32 cellular contexts compared by ENCODE assay signal in genomic region chr10:125575843-125576242, GRCh38.
"Had no signal": no experiment of that assay in that cellular context is flagged by ENCODE, and none has a peak within 500 bp of the region (broad histone marks: within the 10 kb centered on the region; RNA-seq: fewer than 3 reads in every experiment).

No MANE protein-coding gene starts in this region.

- H3K27me3 ChIP-seq: body of pancreas, brain microvascular endothelial cell, breast epithelium had no signal

- H3K27ac Mint-ChIP-seq: activated B cell treated with CpG ODN at 0.5 μM for 24 hours; activated CD4-positive, alpha-beta memory T cell treated with anti-CD3 and anti-CD28 coated beads, Interleukin-2, amount 10 ng/mL, durations not matched to agents 7 days and 5 days; activated CD4-positive, alpha-beta T cell treated with anti-CD3 and anti-CD28 coated beads, Interleukin-2, amount 10 ng/mL, durations not matched to agents 7 days and 5 days; activated CD8-positive, alpha-beta memory T cell treated with anti-CD3 and anti-CD28 coated beads, Interleukin-2, amount 10 ng/mL, durations not matched to agents 7 days and 5 days; activated CD8-positive, alpha-beta T cell treated with anti-CD3 and anti-CD28 coated beads, Interleukin-2, amount 10 ng/mL, durations not matched to agents 7 days and 5 days; activated naive CD4-positive, alpha-beta T cell treated with anti-CD3 and anti-CD28 coated beads, Interleukin-2, amount 10 ng/mL, durations not matched to agents 7 days and 5 days; activated naive CD4-positive, alpha-beta T cell treated with anti-CD3 and anti-CD28 coated beads, Interleukin-2, amount 50 U/mL, for 24 hours; activated naive CD8-positive, alpha-beta T cell; activated naive CD8-positive, alpha-beta T cell treated with anti-CD3 and anti-CD28 coated beads, Interleukin-2, amount 10 ng/mL, durations not matched to agents 7 days and 5 days; activated naive CD8-positive, alpha-beta T cell treated with anti-CD3 and anti-CD28 coated beads, Interleukin-2, amount 50 U/mL, for 24 hours; activated T-cell treated with anti-CD3 and anti-CD28 coated beads, Interleukin-2, amount 50 U/mL, for 24 hours; activated T-helper 2 cell treated with anti-CD3 and anti-CD28 coated beads, Interferon-gamma antibody, Interleukin-2, Interleukin-4, amounts not matched to agents 10 μg/mL and 5 μg/mL and 100 μg/mL, durations not matched to agents 14 hours and 24 hours and 36 hours; T-helper 1 cell treated with Interleukin-12 subunit alpha and Interleukin-12 subunit beta and Interleukin-4 antibody, amounts not matched to agents 30 μg/mL and 1 μg/mL, for 36 hours; T-helper 2 cell treated with Interferon-gamma antibody and Interleukin-4, amounts not matched to agents 5 μg/mL and 100 μg/mL, for 36 hours had no signal

- DNase-seq: activated B cell treated with CpG ODN at 0.5 μM for 24 hours; activated CD4-positive, alpha-beta memory T cell treated with anti-CD3 and anti-CD28 coated beads, Interleukin-2, amount 10 ng/mL, durations not matched to agents 7 days and 5 days; activated CD4-positive, alpha-beta T cell treated with anti-CD3 and anti-CD28 coated beads for 48 hours; activated CD4-positive, alpha-beta T cell treated with anti-CD3 and anti-CD28 coated beads, Interleukin-2, amount 10 ng/mL, durations not matched to agents 7 days and 5 days; activated CD4-positive, alpha-beta T cell treated with anti-CD3 and anti-CD28 coated beads, Interleukin-2, amount 50 U/mL, for 48 hours; activated CD4-positive, CD25-positive, alpha-beta regulatory T cell treated with anti-CD3 and anti-CD28 coated beads, Interleukin-2, amount 50 U/mL, for 72 hours; activated CD8-positive, alpha-beta memory T cell treated with anti-CD3 and anti-CD28 coated beads for 24 hours; activated CD8-positive, alpha-beta memory T cell treated with anti-CD3 and anti-CD28 coated beads, Interleukin-2, amount 10 ng/mL, durations not matched to agents 7 days and 5 days; activated CD8-positive, alpha-beta memory T cell treated with anti-CD3 and anti-CD28 coated beads, Interleukin-2, amount 50 U/mL, for 48 hours; activated CD8-positive, alpha-beta T cell treated with anti-CD3 and anti-CD28 coated beads, Interleukin-2, amount 10 ng/mL, durations not matched to agents 7 days and 5 days; activated effector memory CD4-positive, alpha-beta T cell treated with Interleukin-2 at 50 U/mL for 16 hours; activated gamma-delta T cell; activated naive CD4-positive, alpha-beta T cell treated with anti-CD3 and anti-CD28 coated beads, Interleukin-2, amount 10 ng/mL, durations not matched to agents 7 days and 5 days; activated naive CD4-positive, alpha-beta T cell treated with Interleukin-2 at 50 U/mL for 16 hours; activated naive CD8-positive, alpha-beta T cell treated with anti-CD3 and anti-CD28 coated beads, Interleukin-2, amount 10 ng/mL, durations not matched to agents 7 days and 5 days; activated naive CD8-positive, alpha-beta T cell treated with anti-CD3 and anti-CD28 coated beads, Interleukin-2, amount 50 U/mL, for 24 hours; activated T-cell treated with anti-CD3 and anti-CD28 coated beads, Interleukin-2, amount 50 U/mL, for 24 hours; activated T-cell treated with anti-CD3 and anti-CD28 coated beads, Interleukin-2, amount 50 U/mL, for 48 hours; amygdala; body of pancreas; brain microvascular endothelial cell; central memory CD4-positive, alpha-beta T cell; T-helper 1 cell; T-helper 2 cell; T-helper 9 cell had no signal

- H3K4me3 ChIP-seq: body of pancreas, breast epithelium had no signal

- H3K36me3 ChIP-seq: brain microvascular endothelial cell, breast epithelium had no signal

- H3K4me3 Mint-ChIP-seq: activated B cell treated with CpG ODN at 0.5 μM for 24 hours; activated CD4-positive, alpha-beta memory T cell treated with anti-CD3 and anti-CD28 coated beads, Interleukin-2, amount 10 ng/mL, durations not matched to agents 7 days and 5 days; activated CD4-positive, alpha-beta T cell treated with anti-CD3 and anti-CD28 coated beads, Interleukin-2, amount 10 ng/mL, durations not matched to agents 7 days and 5 days; activated CD8-positive, alpha-beta memory T cell treated with anti-CD3 and anti-CD28 coated beads, Interleukin-2, amount 10 ng/mL, durations not matched to agents 7 days and 5 days; activated CD8-positive, alpha-beta T cell treated with anti-CD3 and anti-CD28 coated beads, Interleukin-2, amount 10 ng/mL, durations not matched to agents 7 days and 5 days; activated naive CD4-positive, alpha-beta T cell treated with anti-CD3 and anti-CD28 coated beads, Interleukin-2, amount 10 ng/mL, durations not matched to agents 7 days and 5 days; activated naive CD4-positive, alpha-beta T cell treated with anti-CD3 and anti-CD28 coated beads, Interleukin-2, amount 50 U/mL, for 24 hours; activated naive CD8-positive, alpha-beta T cell; activated naive CD8-positive, alpha-beta T cell treated with anti-CD3 and anti-CD28 coated beads, Interleukin-2, amount 10 ng/mL, durations not matched to agents 7 days and 5 days; activated naive CD8-positive, alpha-beta T cell treated with anti-CD3 and anti-CD28 coated beads, Interleukin-2, amount 50 U/mL, for 24 hours; activated T-cell treated with anti-CD3 and anti-CD28 coated beads, Interleukin-2, amount 50 U/mL, for 24 hours; T-helper 1 cell treated with Interleukin-12 subunit alpha and Interleukin-12 subunit beta and Interleukin-4 antibody, amounts not matched to agents 30 μg/mL and 1 μg/mL, for 36 hours; T-helper 2 cell treated with Interferon-gamma antibody and Interleukin-4, amounts not matched to agents 5 μg/mL and 100 μg/mL, for 36 hours had no signal

- H3K4me1 ChIP-seq: body of pancreas, breast epithelium had no signal

- H3K9me3 Mint-ChIP-seq: activated naive CD4-positive, alpha-beta T cell treated with anti-CD3 and anti-CD28 coated beads, Interleukin-2, amount 50 U/mL, for 24 hours had no signal

- ATAC-seq: activated CD8-positive, alpha-beta memory T cell treated with anti-CD3 and anti-CD28 coated beads, Interleukin-2, amount 10 ng/mL, durations not matched to agents 7 days and 5 days; activated CD8-positive, alpha-beta T cell treated with anti-CD3 and anti-CD28 coated beads, Interleukin-2, amount 10 ng/mL, durations not matched to agents 7 days and 5 days; activated naive CD8-positive, alpha-beta T cell treated with anti-CD3 and anti-CD28 coated beads, Interleukin-2, amount 50 U/mL, for 24 hours; body of pancreas had no signal

- H3K36me3 Mint-ChIP-seq: activated CD8-positive, alpha-beta memory T cell treated with anti-CD3 and anti-CD28 coated beads, Interleukin-2, amount 10 ng/mL, durations not matched to agents 7 days and 5 days; activated naive CD4-positive, alpha-beta T cell treated with anti-CD3 and anti-CD28 coated beads, Interleukin-2, amount 10 ng/mL, durations not matched to agents 7 days and 5 days; activated naive CD4-positive, alpha-beta T cell treated with anti-CD3 and anti-CD28 coated beads, Interleukin-2, amount 50 U/mL, for 24 hours; activated naive CD8-positive, alpha-beta T cell; activated naive CD8-positive, alpha-beta T cell treated with anti-CD3 and anti-CD28 coated beads, Interleukin-2, amount 10 ng/mL, durations not matched to agents 7 days and 5 days had no signal

- H3K27ac ChIP-seq: body of pancreas, brain microvascular endothelial cell, breast epithelium, VCaP had no signal

- H3K4me1 Mint-ChIP-seq: activated B cell treated with CpG ODN at 0.5 μM for 24 hours; activated CD4-positive, alpha-beta memory T cell treated with anti-CD3 and anti-CD28 coated beads, Interleukin-2, amount 10 ng/mL, durations not matched to agents 7 days and 5 days; activated CD4-positive, alpha-beta T cell treated with anti-CD3 and anti-CD28 coated beads, Interleukin-2, amount 10 ng/mL, durations not matched to agents 7 days and 5 days; activated CD8-positive, alpha-beta memory T cell treated with anti-CD3 and anti-CD28 coated beads, Interleukin-2, amount 10 ng/mL, durations not matched to agents 7 days and 5 days; activated naive CD4-positive, alpha-beta T cell treated with anti-CD3 and anti-CD28 coated beads, Interleukin-2, amount 10 ng/mL, durations not matched to agents 7 days and 5 days; activated naive CD4-positive, alpha-beta T cell treated with anti-CD3 and anti-CD28 coated beads, Interleukin-2, amount 50 U/mL, for 24 hours; activated naive CD8-positive, alpha-beta T cell treated with anti-CD3 and anti-CD28 coated beads, Interleukin-2, amount 10 ng/mL, durations not matched to agents 7 days and 5 days; activated naive CD8-positive, alpha-beta T cell treated with anti-CD3 and anti-CD28 coated beads, Interleukin-2, amount 50 U/mL, for 24 hours had no signal
